9 cellular contexts compared by ENCODE assay signal in the genomic region with DNA sequence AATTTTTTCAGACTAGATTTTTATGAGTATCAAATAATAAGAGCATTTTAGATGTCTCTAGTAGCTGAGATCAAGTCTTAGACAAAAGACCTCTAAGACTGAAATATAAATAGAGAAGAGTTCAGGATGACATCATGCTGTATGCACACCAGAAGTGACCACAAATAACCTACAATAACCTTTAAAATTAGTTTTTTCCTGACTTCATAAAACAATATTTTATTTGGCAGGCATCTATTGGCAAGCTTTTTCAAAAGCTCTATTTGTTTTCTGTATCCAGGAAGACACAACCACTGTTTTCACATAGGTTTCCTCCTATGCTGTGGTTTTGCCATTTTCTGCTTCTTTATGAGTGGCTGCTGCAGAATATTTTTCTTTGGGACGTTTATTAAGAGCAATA.
DNase-seq lines count a peak whose midpoint lies in the region; ATAC-seq and TF ChIP-seq lines count a peak whose summit lies in the region.
"Had no signal": no experiment of that assay in that cellular context is flagged by ENCODE, and none has a peak within 500 bp of the region (broad histone marks: within the 10 kb centered on the region; RNA-seq: fewer than 3 reads in every experiment).

No MANE protein-coding gene starts in this region.

- no peaks in the 10 kb centered on the region for H3K36me3 ChIP-seq in gastroesophageal sphincter

- WGBS in gastroesophageal sphincter (ENCODE audit: low coverage in 1 of 2), 2 donors: 13 to 23% methylated on average over 1 of the region's 1 CpG

- H3K9me3 ChIP-seq in gastroesophageal sphincter: no peaks in the 10 kb centered on the region

- TF ChIP-seq EP300 in gastroesophageal sphincter (IDR thresholded peaks at IDR 0.05): no peak

- peak; percentile 54 for DNase-seq in GM04504 (ENCODE audit: low read depth)
- DNase-seq in skeletal muscle cell (ENCODE audit: low read depth): peak; percentile 78
- DNase-seq in T-helper 1 cell: no peak
- DNase-seq in DMS153 (lab: John Stamatoyannopoulos, UW): no peak
- DNase-seq in NOMO-1 (lab: John Stamatoyannopoulos, UW; ENCODE audit: unreplicated experiment in 2 of 2): no peak
- DNase-seq: NCI-H1417 treated with DMSO at 0.1 percent for 48 hours had no signal

- ATAC-seq in gastroesophageal sphincter (peak; percentile 50), HG02642 (IDR thresholded peaks at IDR 0.05; ENCODE audit: poor library complexity, unreplicated experiment) (no peak)

- TF ChIP-seq POLR2A in gastroesophageal sphincter (IDR thresholded peaks at IDR 0.05): no peak

- no peaks in the 10 kb centered on the region for H3K27me3 ChIP-seq in gastroesophageal sphincter

- TF ChIP-seq CTCF in VCaP (conservative IDR thresholded peaks at IDR 0.05) (no peak), gastroesophageal sphincter (IDR thresholded peaks at IDR 0.05) (no peak)

- peak overlapping the region; percentile 54 for H3K27ac ChIP-seq in VCaP
- peak overlapping the region in 3 of 4 donors; percentile 37 to 66 (median 60) for H3K27ac ChIP-seq in gastroesophageal sphincter

- H3K4me1 ChIP-seq in gastroesophageal sphincter: peaks cover 0 to 43% (median 10%) of the 10 kb centered on the region in 3 donors

- H3K4me3 ChIP-seq in gastroesophageal sphincter: no peak overlapping the region
- H3K4me3 ChIP-seq in skeletal muscle cell (ENCODE audit: low read depth, low read length): no peak overlapping the region

Comparison
In these comparisons a context has a peak if more than half of its experiments do, and no peak if none do; other contexts are left out.
1. DNase-seq: peak in GM04504 (single experiment) and skeletal muscle cell (single experiment); none in T-helper 1 cell (0 of 5), DMS153 (single experiment) and NOMO-1 (0 of 2).